29 cellular contexts compared by ENCODE assay signal in the genomic region with DNA sequence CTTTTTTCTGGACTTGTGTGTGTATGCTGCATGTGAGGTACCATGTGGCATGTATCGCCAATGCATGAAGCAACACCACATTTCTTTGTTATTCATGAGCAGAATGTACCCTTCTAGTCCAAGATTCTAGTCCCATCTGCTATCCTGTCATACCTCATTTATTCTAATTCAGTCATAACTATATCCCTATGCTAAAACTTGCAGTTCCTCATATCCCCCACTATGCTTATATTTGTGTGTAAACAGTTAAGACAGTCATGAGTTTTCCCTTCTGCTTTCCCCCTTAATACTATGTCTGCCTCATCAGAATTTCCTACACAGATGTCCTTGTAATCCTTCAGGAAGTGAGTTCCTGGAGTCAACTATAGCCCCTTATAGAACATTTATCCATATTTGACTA. TPM values are rescaled to one million over a fixed set of nuclear protein-coding genes. Genes with fewer than 3 reads are reported as not detected.
"Had no signal": no experiment of that assay in that cellular context is flagged by ENCODE, and none has a peak within 500 bp of the region (broad histone marks: within the 10 kb centered on the region; RNA-seq: fewer than 3 reads in every experiment).

No MANE protein-coding gene starts in this region.

- FAIRE-seq: TTC549 had no signal

- H3K4me3 Mint-ChIP-seq: activated CD4-positive, alpha-beta T cell treated with anti-CD3 and anti-CD28 coated beads, Interleukin-2, amount 10 ng/mL, durations not matched to agents 24 days and 14 days; activated CD8-positive, alpha-beta T cell treated with anti-CD3 and anti-CD28 coated beads for 36 hours; activated naive CD8-positive, alpha-beta T cell treated with anti-CD3 and anti-CD28 coated beads, Interleukin-2, amount 10 ng/mL, durations not matched to agents 7 days and 5 days; activated T-cell treated with anti-CD3 and anti-CD28 coated beads, Interleukin-2, amount 50 U/mL, for 72 hours; activated T-helper 17 cell treated with anti-CD3 and anti-CD28 coated beads, Interleukin-2, amount 50 U/mL, for 72 hours; central memory CD8-positive, alpha-beta T cell; T-helper 1 cell treated with Interleukin-12 subunit alpha and Interleukin-12 subunit beta and Interleukin-4 antibody, amounts not matched to agents 30 μg/mL and 1 μg/mL, for 36 hours; T-helper 2 cell treated with Interferon-gamma antibody and Interleukin-4, amounts not matched to agents 5 μg/mL and 100 μg/mL, for 36 hours had no signal

- H3K9me3 ChIP-seq: ascending aorta, MG63 had no signal

- ATAC-seq: activated CD8-positive, alpha-beta T cell treated with anti-CD3 and anti-CD28 coated beads for 36 hours; activated T-cell treated with anti-CD3 and anti-CD28 coated beads, Interleukin-2, amount 50 U/mL, for 72 hours; activated T-helper 17 cell treated with anti-CD3 and anti-CD28 coated beads, Interleukin-2, amount 50 U/mL, for 72 hours had no signal

- H3K27ac ChIP-seq: ascending aorta, cardiac muscle cell had no signal

- H3K9me3 Mint-ChIP-seq: activated CD4-positive, alpha-beta T cell treated with anti-CD3 and anti-CD28 coated beads, Interleukin-2, amount 10 ng/mL, durations not matched to agents 24 days and 14 days; activated CD8-positive, alpha-beta T cell treated with anti-CD3 and anti-CD28 coated beads for 36 hours; activated naive CD8-positive, alpha-beta T cell treated with anti-CD3 and anti-CD28 coated beads, Interleukin-2, amount 10 ng/mL, durations not matched to agents 7 days and 5 days; activated T-cell treated with anti-CD3 and anti-CD28 coated beads, Interleukin-2, amount 50 U/mL, for 72 hours; activated T-helper 17 cell treated with anti-CD3 and anti-CD28 coated beads, Interleukin-2, amount 50 U/mL, for 72 hours; central memory CD8-positive, alpha-beta T cell; T-helper 1 cell treated with Interleukin-12 subunit alpha and Interleukin-12 subunit beta and Interleukin-4 antibody, amounts not matched to agents 30 μg/mL and 1 μg/mL, for 36 hours; T-helper 2 cell treated with Interferon-gamma antibody and Interleukin-4, amounts not matched to agents 5 μg/mL and 100 μg/mL, for 36 hours had no signal

- H3K27ac Mint-ChIP-seq: activated CD4-positive, alpha-beta T cell treated with anti-CD3 and anti-CD28 coated beads, Interleukin-2, amount 10 ng/mL, durations not matched to agents 24 days and 14 days; activated CD8-positive, alpha-beta T cell treated with anti-CD3 and anti-CD28 coated beads for 36 hours; activated naive CD8-positive, alpha-beta T cell treated with anti-CD3 and anti-CD28 coated beads, Interleukin-2, amount 10 ng/mL, durations not matched to agents 7 days and 5 days; activated T-cell treated with anti-CD3 and anti-CD28 coated beads, Interleukin-2, amount 50 U/mL, for 72 hours; activated T-helper 17 cell treated with anti-CD3 and anti-CD28 coated beads, Interleukin-2, amount 50 U/mL, for 72 hours; T-helper 1 cell treated with Interleukin-12 subunit alpha and Interleukin-12 subunit beta and Interleukin-4 antibody, amounts not matched to agents 30 μg/mL and 1 μg/mL, for 36 hours; T-helper 2 cell treated with Interferon-gamma antibody and Interleukin-4, amounts not matched to agents 5 μg/mL and 100 μg/mL, for 36 hours had no signal

- H3K27me3 Mint-ChIP-seq: activated CD4-positive, alpha-beta T cell treated with anti-CD3 and anti-CD28 coated beads, Interleukin-2, amount 10 ng/mL, durations not matched to agents 24 days and 14 days; activated CD8-positive, alpha-beta T cell treated with anti-CD3 and anti-CD28 coated beads for 36 hours; activated naive CD8-positive, alpha-beta T cell treated with anti-CD3 and anti-CD28 coated beads, Interleukin-2, amount 10 ng/mL, durations not matched to agents 7 days and 5 days; activated T-helper 17 cell treated with anti-CD3 and anti-CD28 coated beads, Interleukin-2, amount 50 U/mL, for 72 hours; central memory CD8-positive, alpha-beta T cell had no signal

- H3K4me1 Mint-ChIP-seq: activated CD4-positive, alpha-beta T cell treated with anti-CD3 and anti-CD28 coated beads, Interleukin-2, amount 10 ng/mL, durations not matched to agents 24 days and 14 days; activated naive CD8-positive, alpha-beta T cell treated with anti-CD3 and anti-CD28 coated beads, Interleukin-2, amount 10 ng/mL, durations not matched to agents 7 days and 5 days; activated T-helper 17 cell treated with anti-CD3 and anti-CD28 coated beads, Interleukin-2, amount 50 U/mL, for 72 hours; central memory CD8-positive, alpha-beta T cell had no signal

- H3K4me3 ChIP-seq: ascending aorta, cardiac muscle cell, MG63 had no signal

- DNase-seq: activated CD4-positive, alpha-beta T cell treated with anti-CD3 and anti-CD28 coated beads, Interleukin-2, amount 10 ng/mL, durations not matched to agents 24 days and 14 days; activated CD4-positive, alpha-beta T cell treated with anti-CD3 and anti-CD28 coated beads, Interleukin-2, amount 50 U/mL, for 4 hours; activated CD8-positive, alpha-beta T cell treated with anti-CD3 and anti-CD28 coated beads for 36 hours; activated effector memory CD4-positive, alpha-beta T cell treated with anti-CD3 and anti-CD28 coated beads, Interleukin-2, amount 50 U/mL, for 16 hours; activated naive CD4-positive, alpha-beta T cell; activated naive CD4-positive, alpha-beta T cell treated with anti-CD3 and anti-CD28 coated beads, Interleukin-2, amount 50 U/mL, for 16 hours; activated naive CD8-positive, alpha-beta T cell treated with anti-CD3 and anti-CD28 coated beads, Interleukin-2, amount 10 ng/mL, durations not matched to agents 7 days and 5 days; activated T-cell treated with anti-CD3 and anti-CD28 coated beads, Interleukin-2, amount 50 U/mL, for 1 hour; activated T-cell treated with anti-CD3 and anti-CD28 coated beads, Interleukin-2, amount 50 U/mL, for 72 hours; amygdala; Kasumi-1; MG63; NCI-H1048; NCI-H1436 treated with DMSO at 0.1 percent for 48 hours; NCI-H1694 treated with DMSO at 0.1 percent for 48 hours; NCI-H2029 treated with DMSO at 0.1 percent for 48 hours; NCI-H2107; NCI-H2171; NCI-H510A; NCI-H526; NCI-H748 treated with DMSO at 0.1 percent for 48 hours; SHP77 had no signal

- H3K4me1 ChIP-seq: ascending aorta had no signal

RNA-seq across cellular contexts. Expression of gene SMARCA1, which starts 36.5 kb away (rescaled TPM):
- total RNA-seq: activated CD4-positive, alpha-beta T cell treated with anti-CD3 and anti-CD28 coated beads, Interleukin-2, amount 10 ng/mL, durations not matched to agents 24 days and 14 days had no signal
